In the genomic region with DNA sequence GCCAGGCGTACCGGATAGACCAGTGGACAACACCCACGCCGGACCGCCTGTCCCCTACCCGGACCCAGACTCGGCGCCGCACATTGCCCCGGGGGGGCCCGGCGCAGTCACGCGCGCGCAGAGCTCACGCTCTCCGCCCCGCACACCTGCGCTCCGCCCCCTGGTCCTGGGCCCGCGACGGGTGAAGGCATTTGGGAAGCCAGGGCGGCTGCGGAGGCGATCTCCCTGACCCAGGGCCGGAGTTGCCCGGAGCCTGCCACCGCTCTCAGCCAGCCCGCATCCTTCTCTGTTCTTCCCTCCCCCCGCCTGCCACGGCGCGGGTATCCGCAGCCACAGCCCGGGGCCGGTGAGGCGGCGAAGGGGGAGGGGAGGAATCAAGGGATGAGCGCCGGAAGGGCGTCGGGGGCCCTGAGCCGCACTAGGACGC, we compare ENCODE assay signal across 7 cellular contexts.
DNase-seq lines count a peak whose midpoint lies in the region; ATAC-seq and TF ChIP-seq lines count a peak whose summit lies in the region.

No MANE protein-coding gene starts in this region.

- H3F3A ChIP-seq in SU-DHL-6 (ENCODE audit: insufficient read depth), result peaks cover 8% of the 10 kb centered on the region

- peak overlapping the region; percentile 97 for H3K4me3 ChIP-seq in SU-DHL-6 (ENCODE audit: insufficient read depth, low read length, poor library complexity, severe bottlenecking)
- peak overlapping the region; percentile 98 for H3K4me3 ChIP-seq in astrocyte of the cerebellum (ENCODE audit: low read depth, low read length)

- H3K36me3 ChIP-seq in SU-DHL-6 (ENCODE audit: low read length), result peaks cover 4% of the 10 kb centered on the region

- no peaks in the 10 kb centered on the region for H3K9me2 ChIP-seq in SU-DHL-6 (replicated peaks; ENCODE audit: insufficient read depth, low read length)

- peaks cover 52% of the 10 kb centered on the region for H3K79me2 ChIP-seq in SU-DHL-6 (ENCODE audit: insufficient read depth, low read length)

- DNase-seq in astrocyte of the cerebellum (ENCODE audit: low read depth) (no peak), iPS-NIHi7 (ENCODE audit: extremely low spot score) (peak; percentile 31), KG1 (lab: John Stamatoyannopoulos, UW) (no peak)
- peak; percentile 66 for DNase-seq in stimulated activated CD4-positive, alpha-beta T cell treated with anti-CD3 and anti-CD28 coated beads, Interleukin-4, amount 100 ng/mL, for 1 hour

- H3K9ac ChIP-seq in SU-DHL-6 (ENCODE audit: low read length), result peak overlapping the region; percentile 94

- peaks cover 15% of the 10 kb centered on the region; the same call in 1 of the 2 replicates for H4K20me1 ChIP-seq in SU-DHL-6 (ENCODE audit: low read depth, low read length)

- TF ChIP-seq CTCF in SU-DHL-6 (IDR thresholded peaks at IDR 0.05; ENCODE audit: insufficient read depth, low read length, poor library complexity, severe bottlenecking) (no peak), astrocyte of the cerebellum (IDR thresholded peaks at IDR 0.05; ENCODE audit: low read depth, low read length, missing control alignments) (no peak)

- peak overlapping the region; percentile 70 for H2AFZ ChIP-seq in SU-DHL-6 (ENCODE audit: low read depth, low read length, severe bottlenecking)

- no peaks in the 10 kb centered on the region for H3K9me3 ChIP-seq in SU-DHL-6 (ENCODE audit: insufficient read depth, low read length)

- no peaks in the 10 kb centered on the region for H3K27me3 ChIP-seq in SU-DHL-6 (ENCODE audit: low read length)

- peak overlapping the region; percentile 82 for H3K27ac ChIP-seq in SU-DHL-6 (ENCODE audit: low read depth, low read length)

- H3K4me2 ChIP-seq in SU-DHL-6 (ENCODE audit: low read depth, low read length, poor library complexity, severe bottlenecking), result peak overlapping the region; percentile 71

- in situ Hi-C loops in astrocyte of the cerebellum (cut with HindIII; ENCODE audit: low sequenced_read_pairs), result no loop called here

- peak; percentile 25 for ATAC-seq in GM18909 (IDR thresholded peaks at IDR 0.05; ENCODE audit: poor library complexity, unreplicated experiment)
- ATAC-seq in HG02943 (IDR thresholded peaks at IDR 0.05; ENCODE audit: low read depth, unreplicated experiment), result peak; percentile 35

Comparison
In these comparisons a context has a peak if more than half of its experiments do, and no peak if none do; other contexts are left out.
1. DNase-seq: peak in iPS-NIHi7 (single experiment) and stimulated activated CD4-positive, alpha-beta T cell treated with anti-CD3 and anti-CD28 coated beads, Interleukin-4, amount 100 ng/mL, for 1 hour (single experiment); none in astrocyte of the cerebellum (single experiment) and KG1 (single experiment).